ENCODE assay signal across 1 cellular context in genomic region chr22:27556371-27556770, GRCh38.
TF ChIP-seq lines count a peak whose summit lies in the region.

No MANE protein-coding gene starts in this region.

TF ChIP-seq in A549, 52 proteins besides CTCF, POLR2A, EP300 and RAD21 (continued from another document):
- TF ChIP-seq CBX8 (IDR thresholded peaks at IDR 0.05) (no peak), EHMT2 (IDR thresholded peaks at IDR 0.05; ENCODE audit: low read depth) (no peak), EHF (CRISPR knock-in tag; IDR thresholded peaks at IDR 0.05) (no peak), POLR2AphosphoS2 (conservative IDR thresholded peaks at IDR 0.05; ENCODE audit: low read length) (no peak), NPAS2 (CRISPR knock-in tag; IDR thresholded peaks at IDR 0.05; ENCODE audit: borderline replicate concordance) (no peak), HES2 (IDR thresholded peaks at IDR 0.05) (no peak), SMC3 (IDR thresholded peaks at IDR 0.05) (no peak), SREBF2 (IDR thresholded peaks at IDR 0.05) (no peak), KDM5A (IDR thresholded peaks at IDR 0.05) (no peak), TFCP2L1 (CRISPR knock-in tag; IDR thresholded peaks at IDR 0.05) (no peak), MAZ (IDR thresholded peaks at IDR 0.05; ENCODE audit: borderline replicate concordance, low read depth, low read length) (no peak)
